Comparison of ENCODE assay signal across 10 cellular contexts in the genomic region with DNA sequence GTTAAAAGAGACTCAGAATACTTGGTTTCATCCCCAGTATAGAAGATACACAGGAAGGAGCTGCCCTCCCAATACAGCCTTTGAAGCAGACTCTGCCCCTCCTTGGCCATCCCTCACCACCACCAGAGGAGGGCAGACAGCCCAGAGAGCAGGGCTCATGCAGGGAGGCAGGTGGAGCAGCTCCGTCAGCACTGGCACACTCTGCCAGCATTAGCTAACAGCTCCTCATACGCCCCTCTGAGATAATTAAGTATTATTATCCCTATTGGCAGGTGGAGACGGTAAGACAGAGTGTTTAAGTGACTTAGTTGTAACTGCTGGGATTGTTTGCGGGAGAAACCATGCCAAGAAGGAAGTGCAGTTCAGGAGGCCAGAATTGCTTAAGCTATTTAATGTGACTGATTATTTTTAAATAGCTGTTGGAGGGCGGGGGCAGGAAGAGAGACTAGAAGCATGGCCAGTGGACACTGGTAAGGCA.
DNase-seq lines count a peak whose midpoint lies in the region; ATAC-seq and TF ChIP-seq lines count a peak whose summit lies in the region.
"Had no signal": no experiment of that assay in that cellular context is flagged by ENCODE, and none has a peak within 500 bp of the region (broad histone marks: within the 10 kb centered on the region; RNA-seq: fewer than 3 reads in every experiment).

No MANE protein-coding gene starts in this region.

- no peak for ATAC-seq in HG02610 (IDR thresholded peaks at IDR 0.05; ENCODE audit: unreplicated experiment)

- no peaks in the 10 kb centered on the region for H3K4me1 Mint-ChIP-seq in chondrocyte (ENCODE audit: low read depth)
- H3K4me1 Mint-ChIP-seq: CD8-positive, alpha-beta memory T cell had no signal

- no peaks in the 10 kb centered on the region for H3K27me3 Mint-ChIP-seq in chondrocyte (ENCODE audit: low read depth)

- TF ChIP-seq CTCF in GM13977 (IDR thresholded peaks at IDR 0.05; ENCODE audit: extremely low read depth, insufficient read depth, missing control alignments) (no peak), chondrocyte (IDR thresholded peaks at IDR 0.05) (no peak)

- no peaks in the 10 kb centered on the region for H3K36me3 Mint-ChIP-seq in chondrocyte (ENCODE audit: low read depth)
- H3K36me3 Mint-ChIP-seq: CD8-positive, alpha-beta memory T cell had no signal

- H3K4me3 Mint-ChIP-seq in chondrocyte (ENCODE audit: unreplicated experiment), result no peak overlapping the region
- H3K4me3 Mint-ChIP-seq: CD8-positive, alpha-beta memory T cell had no signal

- DNase-seq in DMS79 treated with DMSO at 0.1 percent for 48 hours (lab: John Stamatoyannopoulos, UW) (peak; percentile 97), NCI-H2029 treated with DMSO at 0.1 percent for 48 hours (lab: John Stamatoyannopoulos, UW) (peak; percentile 94), SHP77 (lab: John Stamatoyannopoulos, UW) (peak; percentile 58 to 63), myocyte (ENCODE audit: low read depth) (peak; percentile 24), GM13977 (ENCODE audit: low spot score) (no peak), chondrocyte (ENCODE audit: low spot score) (no peak), DMS114 treated with DMSO at 0.1 percent for 48 hours (lab: John Stamatoyannopoulos, UW; ENCODE audit: unreplicated experiment) (no peak)
- DNase-seq: CD8-positive, alpha-beta memory T cell; Kasumi-1 had no signal

- H3K9me3 Mint-ChIP-seq in chondrocyte (ENCODE audit: low read depth), result peaks cover under 1% of the 10 kb centered on the region

- in situ Hi-C loops in GM13977 (cut with MboI; ENCODE audit: low pct_unique_long_range_greater_than_20kb, low sequenced_read_pairs, unreplicated experiment), result no loop called here

- H3K27ac Mint-ChIP-seq in chondrocyte (ENCODE audit: unreplicated experiment), result no peak overlapping the region
- H3K27ac Mint-ChIP-seq: CD8-positive, alpha-beta memory T cell had no signal

Comparison
In these comparisons a context has a peak if more than half of its experiments do, and no peak if none do; other contexts are left out.
1. DNase-seq: peak in DMS79 treated with DMSO at 0.1 percent for 48 hours (single experiment), NCI-H2029 treated with DMSO at 0.1 percent for 48 hours (single experiment), SHP77 (2 of 2) and myocyte (single experiment); none in GM13977 (single experiment), chondrocyte (single experiment) and DMS114 treated with DMSO at 0.1 percent for 48 hours (single experiment).